ENCODE assay signal across 1 cellular context in the genomic region with DNA sequence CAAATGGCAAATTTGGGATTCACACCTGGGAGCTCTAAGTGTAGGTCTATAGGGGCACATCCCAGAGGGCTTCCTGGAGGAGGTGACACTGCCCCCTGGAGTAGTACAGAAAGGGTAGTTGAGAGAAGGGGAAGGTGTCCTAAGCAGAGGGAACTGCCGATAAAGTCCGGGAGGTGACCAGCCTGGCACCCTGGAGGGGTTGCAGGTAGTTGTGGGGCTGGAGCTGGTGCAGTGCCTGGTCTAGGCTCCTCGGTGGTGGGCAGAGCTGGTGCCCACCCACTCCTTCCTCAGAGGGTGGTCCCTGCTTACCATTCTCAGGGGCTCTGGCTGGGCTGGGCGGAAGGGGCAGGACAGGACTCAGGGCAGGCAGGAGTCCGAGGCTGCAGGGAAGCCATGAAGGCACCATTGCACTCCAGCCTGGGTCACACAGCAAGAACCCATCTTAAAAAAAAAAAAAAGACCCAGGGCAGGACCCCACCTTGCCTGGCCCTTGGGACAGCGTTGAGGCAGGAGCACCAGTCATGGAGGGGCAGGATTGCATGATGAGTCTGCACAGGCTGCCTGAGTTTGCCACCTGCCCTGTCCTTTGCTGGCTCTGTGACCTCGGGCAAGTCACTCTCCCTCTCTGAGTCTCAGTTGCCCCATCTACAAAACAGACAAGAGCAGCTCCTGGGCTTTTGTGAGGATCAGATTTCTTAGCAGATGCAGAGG.
TF ChIP-seq lines count a peak whose summit lies in the region.

No MANE protein-coding gene starts in this region.

TF ChIP-seq in HepG2, 621 proteins besides CTCF, POLR2A, EP300 and RAD21:
- TF ChIP-seq ZNF224 (CRISPR knock-in tag; IDR thresholded peaks at IDR 0.05) (no peak), PHF5A (CRISPR knock-in tag; IDR thresholded peaks at IDR 0.05; ENCODE audit: low read depth, unreplicated experiment) (no peak), ZNF614 (CRISPR knock-in tag; IDR thresholded peaks at IDR 0.05; ENCODE audit: borderline replicate concordance) (no peak), ELF1 (CRISPR knock-in tag; IDR thresholded peaks at IDR 0.05) (no peak), ZNF768 (CRISPR knock-in tag; IDR thresholded peaks at IDR 0.05) (peak; percentile 93), ZFP36 (IDR thresholded peaks at IDR 0.05; ENCODE audit: borderline replicate concordance, low read depth, low read length, partially characterized antibody) (peak; percentile 33)
